ENCODE assay signal across 1 cellular context in genomic region chr17:15498107-15498506, GRCh38.
TF ChIP-seq lines count a peak whose summit lies in the region.

No MANE protein-coding gene starts in this region.

TF ChIP-seq in GM12878, 131 proteins besides CTCF, POLR2A, EP300 and RAD21:
- TF ChIP-seq USF2 (IDR thresholded peaks at IDR 0.05; ENCODE audit: borderline replicate concordance, low read depth, low read length) (peak; percentile 21; the same call in 1 of the 2 replicates), MAX (IDR thresholded peaks at IDR 0.05; ENCODE audit: low read depth, low read length) (no peak), SP1 (IDR thresholded peaks at IDR 0.05; ENCODE audit: low read depth, low read length) (no peak), HCFC1 (IDR thresholded peaks at IDR 0.05; ENCODE audit: low read length) (peak; percentile 54), ZNF592 (IDR thresholded peaks at IDR 0.05) (no peak), ZBTB40 (IDR thresholded peaks at IDR 0.05; ENCODE audit: borderline replicate concordance) (no peak), STAT3 (IDR thresholded peaks at IDR 0.05; ENCODE audit: low read depth, low read length) (no peak), HDAC6 (IDR thresholded peaks at IDR 0.05; ENCODE audit: unreplicated experiment) (no peak), REST (IDR thresholded peaks at IDR 0.05; ENCODE audit: low read depth, low read length) (no peak), MYB (IDR thresholded peaks at IDR 0.05; ENCODE audit: borderline replicate concordance, low read depth, low read length) (no peak), SREBF1 (IDR thresholded peaks at IDR 0.05; ENCODE audit: low read length) (no peak), GATAD2B (conservative IDR thresholded peaks at IDR 0.05; ENCODE audit: low read depth) (no peak), HDAC2 (IDR thresholded peaks at IDR 0.05) (no peak), MXI1 (IDR thresholded peaks at IDR 0.05; ENCODE audit: low read depth, low read length) (no peak), SIX5 (IDR thresholded peaks at IDR 0.05; ENCODE audit: low read depth, low read length, severe bottlenecking) (peak; percentile 64), RBBP5 (conservative IDR thresholded peaks at IDR 0.05) (no peak), CHD4 (IDR thresholded peaks at IDR 0.05) (no peak), CREM (IDR thresholded peaks at IDR 0.05; ENCODE audit: low read depth) (no peak), SPI1 (IDR thresholded peaks at IDR 0.05; ENCODE audit: borderline replicate concordance, insufficient read depth, low read depth, low read length) (no peak), KAT2A (conservative IDR thresholded peaks at IDR 0.05; ENCODE audit: control insufficient read depth, low read depth, low read length) (no peak), RUNX3 (IDR thresholded peaks at IDR 0.05; ENCODE audit: low read length) (no peak), CBX3 (IDR thresholded peaks at IDR 0.05; ENCODE audit: borderline replicate concordance, low read depth) (no peak), PBX3 (IDR thresholded peaks at IDR 0.05; ENCODE audit: insufficient replicate concordance, low read depth, low read length) (no peak), SMC3 (IDR thresholded peaks at IDR 0.05; ENCODE audit: borderline replicate concordance, low read length) (no peak), SUZ12 (IDR thresholded peaks at IDR 0.05; ENCODE audit: unreplicated experiment) (no peak), IRF3 (IDR thresholded peaks at IDR 0.05) (no peak), IKZF2 (IDR thresholded peaks at IDR 0.05) (no peak), USF1 (IDR thresholded peaks at IDR 0.05; ENCODE audit: borderline replicate concordance, extremely low read length, insufficient read depth, low read depth, low read length) (peak; percentile 69), YY1 (IDR thresholded peaks at IDR 0.05; ENCODE audit: low read depth, low read length) (peak; percentile 82; the same call in 1 of the 2 replicates), MEF2B (IDR thresholded peaks at IDR 0.05; ENCODE audit: partially characterized antibody, poor library complexity, severe bottlenecking) (no peak), MEF2A (IDR thresholded peaks at IDR 0.05; ENCODE audit: insufficient read depth, low read depth, low read length) (no peak), POU2F2 (IDR thresholded peaks at IDR 0.05; ENCODE audit: borderline replicate concordance, low read depth, low read length) (no peak), ZZZ3 (IDR thresholded peaks at IDR 0.05; ENCODE audit: control insufficient read depth, insufficient read length, low read depth) (no peak), ATF3 (IDR thresholded peaks at IDR 0.05; ENCODE audit: borderline replicate concordance, extremely low read depth, low read depth, low read length) (0 out of 2 replicates have a peak, but pooled peaks have one; percentile 17)
TF ChIP-seq in GM12878: peak in this region for 6.
